In the genomic region with DNA sequence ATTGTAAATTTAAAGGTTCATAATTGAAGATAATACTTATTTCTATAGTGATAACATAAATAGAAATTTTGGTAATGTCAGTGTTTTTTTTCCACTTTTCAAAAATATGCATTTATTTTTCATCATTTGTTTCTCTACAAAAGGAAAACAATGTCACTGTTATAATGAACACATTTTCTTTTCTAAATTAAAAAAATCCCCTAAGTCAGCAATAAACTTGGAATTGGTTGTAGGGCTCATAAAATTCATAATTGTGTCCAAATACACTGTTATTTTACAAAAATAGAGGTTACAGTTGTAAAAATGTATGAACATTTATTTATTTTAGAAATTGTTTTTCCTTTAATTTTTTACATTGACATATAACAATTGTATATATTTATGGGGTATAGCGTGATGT, we compare ENCODE assay signal across 22 cellular contexts. TPM values are rescaled to one million over a fixed set of nuclear protein-coding genes. Genes with fewer than 3 reads are reported as not detected.
"Had no signal": no experiment of that assay in that cellular context is flagged by ENCODE, and none has a peak within 500 bp of the region (broad histone marks: within the 10 kb centered on the region; RNA-seq: fewer than 3 reads in every experiment).

No MANE protein-coding gene starts in this region.

- ATAC-seq: Panc1, PC-3, T-cell had no signal

- H3K27ac ChIP-seq: RWPE1 had no signal

- H3K9me3 ChIP-seq: MG63, SK-N-SH had no signal

- H3K9ac ChIP-seq: SK-N-SH had no signal

- H3K36me3 ChIP-seq: MG63 had no signal

- H3K27me3 ChIP-seq: MG63 had no signal

- DNase-seq: KG1; MG63; NCI-H1092 treated with DMSO at 0.1 percent for 48 hours; NCI-H1436 treated with DMSO at 0.1 percent for 48 hours; NCI-H1694; NCI-H187 treated with DMSO at 0.1 percent for 48 hours; NCI-H2081; NCI-H2107; NCI-H2227 treated with DMSO at 0.1 percent for 48 hours; NCI-H524; NCI-H774; NK-92 treated with Interleukin-12 subunit alpha and Interleukin-12 subunit beta, amount 100 ng/mL, for 24 hours; PC-3; SK-N-SH; SW 1271; T-cell had no signal

- H3K4me2 ChIP-seq: SK-N-SH had no signal

- H3K4me3 ChIP-seq: MG63 had no signal

RNA-seq across cellular contexts. Expression of gene SERPINB12, which starts 26.4 kb away (rescaled TPM):
- total RNA-seq: HT1080, NCI-H460, OCI-LY7, PC-3, SK-MEL-5, T-cell had no signal
- polyA plus RNA-seq: SK-N-SH had no signal

RNA-seq across cellular contexts. Expression of gene SERPINB5, which starts 39.0 kb away (rescaled TPM):
- total RNA-seq: OCI-LY7, SK-MEL-5, T-cell had no signal
- polyA plus RNA-seq: SK-N-SH had no signal
